8 cellular contexts compared by ENCODE assay signal in genomic region chr16:24861461-24861860, GRCh38. TPM values are rescaled to one million over a fixed set of nuclear protein-coding genes. Genes with fewer than 3 reads are reported as not detected.
"Had no signal": no experiment of that assay in that cellular context is flagged by ENCODE, and none has a peak within 500 bp of the region (broad histone marks: within the 10 kb centered on the region; RNA-seq: fewer than 3 reads in every experiment).

No MANE protein-coding gene starts in this region.

- ATAC-seq: GM23338 had no signal

- H3K27ac Mint-ChIP-seq: GM23338, H9, HFFc6 had no signal

- H3K4me3 Mint-ChIP-seq: GM23338, H9, HFFc6 had no signal

- H3K9ac ChIP-seq: KMS-11 had no signal

- H3K4me3 ChIP-seq: GM23338 had no signal

- H3K27ac ChIP-seq: HL-60, KMS-11 had no signal

- H3K4me1 Mint-ChIP-seq: GM23338 had no signal

- H3K4me2 ChIP-seq: GM23338, KMS-11 had no signal

- DNase-seq: H9, HCEC 1CT, HFFc6, IMR-90, KBM-7 had no signal

- H2AFZ ChIP-seq: GM23338 had no signal

RNA-seq across cellular contexts. Expression of gene SLC5A11, which starts 15.7 kb away (rescaled TPM):
- polyA plus RNA-seq: GM23338, IMR-90 had no signal
